ENCODE assay signal across 22 cellular contexts in genomic region chr3:16241225-16241624, GRCh38.
"Had no signal": no experiment of that assay in that cellular context is flagged by ENCODE, and none has a peak within 500 bp of the region (broad histone marks: within the 10 kb centered on the region; RNA-seq: fewer than 3 reads in every experiment).

No MANE protein-coding gene starts in this region.

- H3K27ac ChIP-seq: colonic mucosa, neural progenitor cell had no signal

- H2AFZ ChIP-seq: neural progenitor cell had no signal

- H3K4me1 ChIP-seq: colonic mucosa, neural progenitor cell had no signal

- H3K27me3 ChIP-seq: colonic mucosa, heart right ventricle, neural progenitor cell, ovary, right atrium auricular region, tibial artery, upper lobe of left lung had no signal

- H3K9me3 ChIP-seq: colonic mucosa, heart right ventricle, mucosa of descending colon, ovary, right atrium auricular region, tibial artery, upper lobe of left lung had no signal

- ATAC-seq: heart right ventricle; left ventricle myocardium superior; mucosa of descending colon; naive thymus-derived CD8-positive, alpha-beta T cell had no signal

- H3K36me3 ChIP-seq: colonic mucosa, heart right ventricle, neural progenitor cell, ovary, right atrium auricular region, tibial artery, upper lobe of left lung had no signal

- H3K9ac ChIP-seq: neural progenitor cell had no signal

- DNase-seq: caudate nucleus; colonic mucosa; effector CD4-positive, alpha-beta T cell; endodermal cell; erythroblast; foreskin melanocyte; heart right ventricle; hypothalamus; islet precursor cell; left ventricle myocardium superior; mucosa of descending colon; naive thymus-derived CD8-positive, alpha-beta T cell; nucleus accumbens; ovary; stimulated activated CD4-positive, alpha-beta T cell treated with anti-CD3 and anti-CD28 coated beads, Interleukin-2, amount 100 ng/mL, for 48 hours; stimulated activated naive CD4-positive, alpha-beta T cell treated with Interleukin-2 at 50 U/mL for 16 hours; tibial artery; upper lobe of left lung had no signal

- FAIRE-seq: endothelial cell of umbilical vein had no signal

- H3K4me3 ChIP-seq: colonic mucosa, heart right ventricle, mucosa of descending colon, neural progenitor cell, ovary, right atrium auricular region, smooth muscle cell, tibial artery, upper lobe of left lung had no signal

- H3K4me2 ChIP-seq: neural progenitor cell had no signal
